Comparison of ENCODE assay signal across 8 cellular contexts in genomic region chr14:87992349-87992719, GRCh38. TPM values are rescaled to one million over a fixed set of nuclear protein-coding genes. Genes with fewer than 3 reads are reported as not detected.
DNase-seq lines count a peak whose midpoint lies in the region; ATAC-seq, FAIRE-seq and TF ChIP-seq lines count a peak whose summit lies in the region.

No MANE protein-coding gene starts in this region.

- peak overlapping the region; percentile 88 for H3K4me3 Mint-ChIP-seq in activated CD4-positive, alpha-beta T cell treated with anti-CD3 and anti-CD28 coated beads, Interleukin-2, amount 10 ng/mL, durations not matched to agents 24 days and 14 days
- H3K4me3 Mint-ChIP-seq in endodermal cell = peak overlapping the region; percentile 80
- peak overlapping the region; percentile 83 to 99 (median 97) for H3K4me3 Mint-ChIP-seq in naive thymus-derived CD8-positive, alpha-beta T cell

- no peak for TF ChIP-seq CTCF in endodermal cell (conservative IDR thresholded peaks at IDR 0.05)
- TF ChIP-seq CTCF in D721Med (IDR thresholded peaks at IDR 0.05; ENCODE audit: insufficient read depth, missing control alignments) = no peak

- peaks cover 55% of the 10 kb centered on the region for H3K4me1 Mint-ChIP-seq in activated CD4-positive, alpha-beta T cell treated with anti-CD3 and anti-CD28 coated beads, Interleukin-2, amount 10 ng/mL, durations not matched to agents 24 days and 14 days
- peaks cover 24% of the 10 kb centered on the region for H3K4me1 Mint-ChIP-seq in endodermal cell
- H3K4me1 Mint-ChIP-seq in naive thymus-derived CD8-positive, alpha-beta T cell = peaks cover 43 to 81% (median 69%) of the 10 kb centered on the region in 4 donors

- no peak for ATAC-seq in naive thymus-derived CD8-positive, alpha-beta T cell
- ATAC-seq in GM21381 (IDR thresholded peaks at IDR 0.05; ENCODE audit: unreplicated experiment) (no peak), GM19395 (IDR thresholded peaks at IDR 0.05; ENCODE audit: unreplicated experiment) (no peak)

- peak overlapping the region; percentile 90 for H3K27ac Mint-ChIP-seq in activated CD4-positive, alpha-beta T cell treated with anti-CD3 and anti-CD28 coated beads, Interleukin-2, amount 10 ng/mL, durations not matched to agents 24 days and 14 days
- H3K27ac Mint-ChIP-seq in endodermal cell = peak overlapping the region; percentile 90
- H3K27ac Mint-ChIP-seq in naive thymus-derived CD8-positive, alpha-beta T cell = peak overlapping the region; percentile 95 to 100 (median 99)

- peak overlapping the region; percentile 70 for H3K27ac ChIP-seq in endodermal cell (ENCODE audit: low read depth, low read length)

- DNase-seq in activated CD4-positive, alpha-beta T cell treated with anti-CD3 and anti-CD28 coated beads, Interleukin-2, amount 10 ng/mL, durations not matched to agents 24 days and 14 days = no peak
- no peak for DNase-seq in activated CD4-positive, alpha-beta T cell treated with anti-CD3 and anti-CD28 coated beads for 48 hours
- DNase-seq in NT2/D1 (ENCODE audit: low read depth, low spot score) = no peak
- DNase-seq in endodermal cell = no peak
- peak in 1 of 10 donors; percentile 2 for DNase-seq in naive thymus-derived CD8-positive, alpha-beta T cell
- no peak for DNase-seq in D721Med (ENCODE audit: insufficient read length, low spot score)

- POLR2A ChIA-PET in naive thymus-derived CD8-positive, alpha-beta T cell (lab: Charles Lee) = interaction anchor here (0.7 to 7.2 kb wide), 13 partner anchors 9 to 176 kb away, joined by 3 to 125 read pairs (median 8); partner anchors contain the start of gene GPR65

- H3K4me3 ChIP-seq in NT2/D1 (ENCODE audit: insufficient read length, low read depth) (peak overlapping the region; percentile 67), endodermal cell (ENCODE audit: low read length) (peak overlapping the region; percentile 82)

- H3K36me3 ChIP-seq in NT2/D1 (ENCODE audit: insufficient read depth, insufficient read length, low read length) (no peaks in the 10 kb centered on the region), endodermal cell (ENCODE audit: control insufficient read depth, insufficient read depth, low read length) (no peaks in the 10 kb centered on the region)

- no peaks in the 10 kb centered on the region for H3K9me3 ChIP-seq in NT2/D1 (ENCODE audit: insufficient read depth, low read length)
- H3K9me3 ChIP-seq in endodermal cell (ENCODE audit: control insufficient read depth, low read length) = peaks cover 12% of the 10 kb centered on the region

- H3K9ac ChIP-seq in NT2/D1 (ENCODE audit: insufficient read length, low read depth) (peak overlapping the region; percentile 86), endodermal cell (ENCODE audit: extremely low read depth, low read length, poor library complexity, severe bottlenecking) (peak overlapping the region; percentile 72)

- H3K9me3 Mint-ChIP-seq in activated CD4-positive, alpha-beta T cell treated with anti-CD3 and anti-CD28 coated beads, Interleukin-2, amount 10 ng/mL, durations not matched to agents 24 days and 14 days = peaks cover 8% of the 10 kb centered on the region
- no peaks in the 10 kb centered on the region for H3K9me3 Mint-ChIP-seq in endodermal cell
- H3K9me3 Mint-ChIP-seq in naive thymus-derived CD8-positive, alpha-beta T cell = no peaks in the 10 kb centered on the region

- H3K27me3 Mint-ChIP-seq in activated CD4-positive, alpha-beta T cell treated with anti-CD3 and anti-CD28 coated beads, Interleukin-2, amount 10 ng/mL, durations not matched to agents 24 days and 14 days = no peaks in the 10 kb centered on the region
- no peaks in the 10 kb centered on the region for H3K27me3 Mint-ChIP-seq in endodermal cell (ENCODE audit: insufficient read depth)
- no peaks in the 10 kb centered on the region for H3K27me3 Mint-ChIP-seq in naive thymus-derived CD8-positive, alpha-beta T cell

- FAIRE-seq in D721Med (lab: Jason Lieb, UNC) = no peak

- intact Hi-C loops in activated CD4-positive, alpha-beta T cell treated with anti-CD3 and anti-CD28 coated beads, Interleukin-2, amount 10 ng/mL, durations not matched to agents 24 days and 14 days (cut with micrococcal nuclease) = loop anchor here (2.0 kb wide), 2 partner anchors 34 to 48 kb away; no protein-coding TSS in a partner anchor

- H3K27me3 ChIP-seq in NT2/D1 (ENCODE audit: insufficient read depth, insufficient read length) (no peaks in the 10 kb centered on the region), endodermal cell (ENCODE audit: control insufficient read depth, insufficient read depth, low read length, poor library complexity, severe bottlenecking) (no peaks in the 10 kb centered on the region)

- peaks cover 2% of the 10 kb centered on the region for H3K36me3 Mint-ChIP-seq in activated CD4-positive, alpha-beta T cell treated with anti-CD3 and anti-CD28 coated beads, Interleukin-2, amount 10 ng/mL, durations not matched to agents 24 days and 14 days (ENCODE audit: low read depth)
- no peaks in the 10 kb centered on the region for H3K36me3 Mint-ChIP-seq in endodermal cell (ENCODE audit: low read depth)
- H3K36me3 Mint-ChIP-seq in naive thymus-derived CD8-positive, alpha-beta T cell = peaks cover 0 to 2% (median 0%) of the 10 kb centered on the region in 3 donors

- H3K4me1 ChIP-seq in NT2/D1 (ENCODE audit: insufficient read depth, insufficient read length) = no peaks in the 10 kb centered on the region
- H3K4me1 ChIP-seq in endodermal cell (ENCODE audit: control insufficient read depth, insufficient read depth, low read length) = peaks cover 12% of the 10 kb centered on the region

- 10 to 12% methylated on average over 10 to 20 of the region's 20 CpGs for WGBS in endodermal cell (ENCODE audit: insufficient coverage in 1 of 2, insufficient read length in 1 of 2), 2 experiments

RNA-seq across cellular contexts. Expression of gene GALC, which starts 0.6 kb away (rescaled TPM):
- 7.3 and 9.3 TPM in 2 replicates for total RNA-seq in activated CD4-positive, alpha-beta T cell treated with anti-CD3 and anti-CD28 coated beads, Interleukin-2, amount 10 ng/mL, durations not matched to agents 24 days and 14 days
- total RNA-seq in endodermal cell = 10 to 100 TPM; 31.8 to 76.0 TPM
- 36.8 TPM for polyA plus RNA-seq in endodermal cell (2013, experiment 1 of 2)
- polyA plus RNA-seq in endodermal cell (2013, experiment 2 of 2) = 35.6 TPM
- 10 to 100 TPM; 19.7 to 24.4 TPM for total RNA-seq in naive thymus-derived CD8-positive, alpha-beta T cell
- polyA plus RNA-seq in naive thymus-derived CD8-positive, alpha-beta T cell = 10 to 100 TPM in 1 of 3 donors, 1 to 10 TPM in 2; 8.1 to 18.7 (median 9.0) TPM

RNA-seq across cellular contexts. Expression of gene GPR65, which starts 12.6 kb away (rescaled TPM):
- total RNA-seq in activated CD4-positive, alpha-beta T cell treated with anti-CD3 and anti-CD28 coated beads, Interleukin-2, amount 10 ng/mL, durations not matched to agents 24 days and 14 days = 8.1 and 8.3 TPM in 2 replicates
- total RNA-seq in endodermal cell = not detected
- not detected for polyA plus RNA-seq in endodermal cell (2013, experiment 1 of 2)
- polyA plus RNA-seq in endodermal cell (2013, experiment 2 of 2) = not detected
- total RNA-seq in naive thymus-derived CD8-positive, alpha-beta T cell = 10 to 100 TPM; 11.4 TPM
- 10 to 100 TPM; 12.0 to 27.3 (median 14.9) TPM for polyA plus RNA-seq in naive thymus-derived CD8-positive, alpha-beta T cell
